ENCODE assay signal across 2 cellular contexts in the genomic region with DNA sequence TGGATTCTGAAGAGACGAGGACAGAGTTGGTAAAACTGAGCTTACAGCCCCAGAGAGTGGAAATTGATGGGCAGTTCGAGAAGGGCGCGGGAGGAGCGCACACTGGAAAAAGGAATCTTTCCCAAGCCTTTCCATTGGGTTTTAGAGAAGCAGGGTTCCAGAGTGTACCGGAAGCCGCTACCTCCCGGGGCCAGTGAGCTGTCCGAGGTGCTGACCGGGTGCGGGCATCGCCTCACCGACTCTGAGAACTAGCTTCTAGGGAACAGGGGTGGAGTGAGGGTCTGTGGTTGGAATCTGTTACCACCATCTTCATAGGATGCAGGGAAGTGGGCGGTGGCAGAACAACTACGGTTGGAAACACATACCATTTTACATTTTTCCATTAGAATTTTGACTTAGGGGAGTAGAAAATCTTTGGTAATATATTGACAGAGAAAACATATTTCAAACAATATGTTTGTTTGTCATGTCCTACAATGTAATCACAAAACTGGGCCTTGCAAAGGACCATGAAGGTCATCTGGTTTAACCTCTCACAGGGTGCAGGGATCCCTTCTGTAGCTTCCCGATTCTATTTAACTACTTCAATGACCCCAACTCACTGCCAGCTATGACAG.
TF ChIP-seq lines count a peak whose summit lies in the region.

No MANE protein-coding gene starts in this region.

TF ChIP-seq in K562, 482 proteins besides CTCF, POLR2A, EP300 and RAD21 (continued from another document):
- TF ChIP-seq, protein P1, sequence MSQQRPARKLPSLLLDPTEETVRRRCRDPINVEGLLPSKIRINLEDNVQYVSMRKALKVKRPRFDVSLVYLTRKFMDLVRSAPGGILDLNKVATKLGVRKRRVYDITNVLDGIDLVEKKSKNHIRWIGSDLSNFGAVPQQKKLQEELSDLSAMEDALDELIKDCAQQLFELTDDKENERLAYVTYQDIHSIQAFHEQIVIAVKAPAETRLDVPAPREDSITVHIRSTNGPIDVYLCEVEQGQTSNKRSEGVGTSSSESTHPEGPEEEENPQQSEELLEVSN (IDR thresholded peaks at IDR 0.05; ENCODE audit: borderline replicate concordance in 1 of 2, extremely low read depth in 1 of 2, insufficient read depth in 1 of 2, insufficient read length in 1 of 2, low read depth in 1 of 2, low read length in 1 of 2, poor library complexity in 1 of 2, severe bottlenecking in 1 of 2), result no peak
- TF ChIP-seq ZNF3 (CRISPR knock-in tag; IDR thresholded peaks at IDR 0.05), result no peak
- peak; percentile 31; the same call in 1 of the 2 replicates for TF ChIP-seq ETV5 (CRISPR knock-in tag; IDR thresholded peaks at IDR 0.05; ENCODE audit: low read depth)
- TF ChIP-seq U2AF1 (optimal IDR thresholded peaks at IDR 0.05; ENCODE audit: low read depth, low read length), result no peak
- no peak for TF ChIP-seq ZFP30 (CRISPR knock-in tag; IDR thresholded peaks at IDR 0.05; ENCODE audit: borderline replicate concordance)
- TF ChIP-seq ZBTB17 (CRISPR knock-in tag; IDR thresholded peaks at IDR 0.05), result no peak

TF ChIP-seq in HepG2, 621 proteins besides CTCF, POLR2A, EP300 and RAD21 (continued from another document and continues in another):
- TF ChIP-seq KLF13 (CRISPR knock-in tag; IDR thresholded peaks at IDR 0.05), result 0 out of 2 replicates have a peak, but pooled peaks have one; percentile 23
- TF ChIP-seq ZNF607 (CRISPR knock-in tag; IDR thresholded peaks at IDR 0.05; ENCODE audit: borderline replicate concordance), result 0 out of 2 replicates have a peak, but pooled peaks have one; percentile 31
- no peak for TF ChIP-seq GATAD2A (CRISPR knock-in tag; IDR thresholded peaks at IDR 0.05)
- TF ChIP-seq EED (CRISPR knock-in tag; IDR thresholded peaks at IDR 0.05), result no peak
- TF ChIP-seq, protein P2, sequence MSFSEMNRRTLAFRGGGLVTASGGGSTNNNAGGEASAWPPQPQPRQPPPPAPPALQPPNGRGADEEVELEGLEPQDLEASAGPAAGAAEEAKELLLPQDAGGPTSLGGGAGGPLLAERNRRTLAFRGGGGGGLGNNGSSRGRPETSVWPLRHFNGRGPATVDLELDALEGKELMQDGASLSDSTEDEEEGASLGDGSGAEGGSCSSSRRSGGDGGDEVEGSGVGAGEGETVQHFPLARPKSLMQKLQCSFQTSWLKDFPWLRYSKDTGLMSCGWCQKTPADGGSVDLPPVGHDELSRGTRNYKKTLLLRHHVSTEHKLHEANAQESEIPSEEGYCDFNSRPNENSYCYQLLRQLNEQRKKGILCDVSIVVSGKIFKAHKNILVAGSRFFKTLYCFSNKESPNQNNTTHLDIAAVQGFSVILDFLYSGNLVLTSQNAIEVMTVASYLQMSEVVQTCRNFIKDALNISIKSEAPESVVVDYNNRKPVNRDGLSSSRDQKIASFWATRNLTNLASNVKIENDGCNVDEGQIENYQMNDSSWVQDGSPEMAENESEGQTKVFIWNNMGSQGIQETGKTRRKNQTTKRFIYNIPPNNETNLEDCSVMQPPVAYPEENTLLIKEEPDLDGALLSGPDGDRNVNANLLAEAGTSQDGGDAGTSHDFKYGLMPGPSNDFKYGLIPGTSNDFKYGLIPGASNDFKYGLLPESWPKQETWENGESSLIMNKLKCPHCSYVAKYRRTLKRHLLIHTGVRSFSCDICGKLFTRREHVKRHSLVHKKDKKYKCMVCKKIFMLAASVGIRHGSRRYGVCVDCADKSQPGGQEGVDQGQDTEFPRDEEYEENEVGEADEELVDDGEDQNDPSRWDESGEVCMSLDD (CRISPR knock-in tag; IDR thresholded peaks at IDR 0.05; ENCODE audit: borderline replicate concordance), result no peak
- TF ChIP-seq BORCS8-MEF2B (CRISPR knock-in tag; IDR thresholded peaks at IDR 0.05), result peak; percentile 88
- TF ChIP-seq CC2D1A (CRISPR knock-in tag; IDR thresholded peaks at IDR 0.05), result no peak
- TF ChIP-seq ZNF33B (CRISPR knock-in tag; IDR thresholded peaks at IDR 0.05), result no peak
- TF ChIP-seq, protein P3, sequence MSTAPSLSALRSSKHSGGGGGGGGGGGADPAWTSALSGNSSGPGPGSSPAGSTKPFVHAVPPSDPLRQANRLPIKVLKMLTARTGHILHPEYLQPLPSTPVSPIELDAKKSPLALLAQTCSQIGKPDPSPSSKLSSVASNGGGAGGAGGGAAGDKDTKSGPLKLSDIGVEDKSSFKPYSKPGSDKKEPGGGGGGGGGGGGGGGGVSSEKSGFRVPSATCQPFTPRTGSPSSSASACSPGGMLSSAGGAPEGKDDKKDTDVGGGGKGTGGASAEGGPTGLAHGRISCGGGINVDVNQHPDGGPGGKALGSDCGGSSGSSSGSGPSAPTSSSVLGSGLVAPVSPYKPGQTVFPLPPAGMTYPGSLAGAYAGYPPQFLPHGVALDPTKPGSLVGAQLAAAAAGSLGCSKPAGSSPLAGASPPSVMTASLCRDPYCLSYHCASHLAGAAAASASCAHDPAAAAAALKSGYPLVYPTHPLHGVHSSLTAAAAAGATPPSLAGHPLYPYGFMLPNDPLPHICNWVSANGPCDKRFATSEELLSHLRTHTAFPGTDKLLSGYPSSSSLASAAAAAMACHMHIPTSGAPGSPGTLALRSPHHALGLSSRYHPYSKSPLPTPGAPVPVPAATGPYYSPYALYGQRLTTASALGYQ (CRISPR knock-in tag; IDR thresholded peaks at IDR 0.05), result no peak
- TF ChIP-seq KDM5A (IDR thresholded peaks at IDR 0.05; ENCODE audit: borderline replicate concordance, low read length), result no peak
- TF ChIP-seq NFYC (CRISPR knock-in tag; IDR thresholded peaks at IDR 0.05), result no peak
- TF ChIP-seq IKZF1 (IDR thresholded peaks at IDR 0.05), result no peak
- TF ChIP-seq YY1 (IDR thresholded peaks at IDR 0.05; ENCODE audit: insufficient read depth, insufficient replicate concordance, low read depth, low read length), result no peak
- no peak for TF ChIP-seq CENPT (CRISPR knock-in tag; IDR thresholded peaks at IDR 0.05; ENCODE audit: low read depth)
- TF ChIP-seq CREB1 (IDR thresholded peaks at IDR 0.05), result no peak
- no peak for TF ChIP-seq CREB1 (CRISPR knock-in tag; IDR thresholded peaks at IDR 0.05)
- TF ChIP-seq GATA4 (IDR thresholded peaks at IDR 0.05; ENCODE audit: borderline replicate concordance, low read depth), result no peak
- no peak for TF ChIP-seq HOXA7 (CRISPR knock-in tag; IDR thresholded peaks at IDR 0.05)
- TF ChIP-seq, protein P4, sequence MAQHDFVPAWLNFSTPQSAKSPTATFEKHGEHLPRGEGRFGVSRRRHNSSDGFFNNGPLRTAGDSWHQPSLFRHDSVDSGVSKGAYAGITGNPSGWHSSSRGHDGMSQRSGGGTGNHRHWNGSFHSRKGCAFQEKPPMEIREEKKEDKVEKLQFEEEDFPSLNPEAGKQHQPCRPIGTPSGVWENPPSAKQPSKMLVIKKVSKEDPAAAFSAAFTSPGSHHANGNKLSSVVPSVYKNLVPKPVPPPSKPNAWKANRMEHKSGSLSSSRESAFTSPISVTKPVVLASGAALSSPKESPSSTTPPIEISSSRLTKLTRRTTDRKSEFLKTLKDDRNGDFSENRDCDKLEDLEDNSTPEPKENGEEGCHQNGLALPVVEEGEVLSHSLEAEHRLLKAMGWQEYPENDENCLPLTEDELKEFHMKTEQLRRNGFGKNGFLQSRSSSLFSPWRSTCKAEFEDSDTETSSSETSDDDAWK (CRISPR knock-in tag; IDR thresholded peaks at IDR 0.05), result no peak
- TF ChIP-seq, protein P5, sequence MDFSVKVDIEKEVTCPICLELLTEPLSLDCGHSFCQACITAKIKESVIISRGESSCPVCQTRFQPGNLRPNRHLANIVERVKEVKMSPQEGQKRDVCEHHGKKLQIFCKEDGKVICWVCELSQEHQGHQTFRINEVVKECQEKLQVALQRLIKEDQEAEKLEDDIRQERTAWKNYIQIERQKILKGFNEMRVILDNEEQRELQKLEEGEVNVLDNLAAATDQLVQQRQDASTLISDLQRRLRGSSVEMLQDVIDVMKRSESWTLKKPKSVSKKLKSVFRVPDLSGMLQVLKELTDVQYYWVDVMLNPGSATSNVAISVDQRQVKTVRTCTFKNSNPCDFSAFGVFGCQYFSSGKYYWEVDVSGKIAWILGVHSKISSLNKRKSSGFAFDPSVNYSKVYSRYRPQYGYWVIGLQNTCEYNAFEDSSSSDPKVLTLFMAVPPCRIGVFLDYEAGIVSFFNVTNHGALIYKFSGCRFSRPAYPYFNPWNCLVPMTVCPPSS (IDR thresholded peaks at IDR 0.05), result no peak
- no peak for TF ChIP-seq KDM1A (CRISPR knock-in tag; IDR thresholded peaks at IDR 0.05)
- no peak for TF ChIP-seq ATAD3A (CRISPR knock-in tag; IDR thresholded peaks at IDR 0.05)
- TF ChIP-seq ZNF292 (CRISPR knock-in tag; IDR thresholded peaks at IDR 0.05; ENCODE audit: borderline replicate concordance, low read depth), result no peak
- no peak for TF ChIP-seq NBN (conservative IDR thresholded peaks at IDR 0.05)
- TF ChIP-seq DNMT1 (CRISPR knock-in tag; IDR thresholded peaks at IDR 0.05), result no peak
- 0 out of 2 replicates have a peak, but pooled peaks have one; percentile 79 for TF ChIP-seq ZNF256 (CRISPR knock-in tag; conservative IDR thresholded peaks at IDR 0.05)
- TF ChIP-seq GTF3A (CRISPR knock-in tag; conservative IDR thresholded peaks at IDR 0.05), result no peak
- TF ChIP-seq ZNF3 (CRISPR knock-in tag; IDR thresholded peaks at IDR 0.05), result no peak
- TF ChIP-seq DMAP1 (CRISPR knock-in tag; IDR thresholded peaks at IDR 0.05), result no peak
- TF ChIP-seq, protein P6, sequence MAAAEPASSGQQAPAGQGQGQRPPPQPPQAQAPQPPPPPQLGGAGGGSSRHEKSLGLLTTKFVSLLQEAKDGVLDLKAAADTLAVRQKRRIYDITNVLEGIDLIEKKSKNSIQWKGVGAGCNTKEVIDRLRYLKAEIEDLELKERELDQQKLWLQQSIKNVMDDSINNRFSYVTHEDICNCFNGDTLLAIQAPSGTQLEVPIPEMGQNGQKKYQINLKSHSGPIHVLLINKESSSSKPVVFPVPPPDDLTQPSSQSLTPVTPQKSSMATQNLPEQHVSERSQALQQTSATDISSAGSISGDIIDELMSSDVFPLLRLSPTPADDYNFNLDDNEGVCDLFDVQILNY (CRISPR knock-in tag; conservative IDR thresholded peaks at IDR 0.05), result no peak
- TF ChIP-seq MAFF (IDR thresholded peaks at IDR 0.05; ENCODE audit: low read depth, low read length), result no peak
- TF ChIP-seq, protein P7, sequence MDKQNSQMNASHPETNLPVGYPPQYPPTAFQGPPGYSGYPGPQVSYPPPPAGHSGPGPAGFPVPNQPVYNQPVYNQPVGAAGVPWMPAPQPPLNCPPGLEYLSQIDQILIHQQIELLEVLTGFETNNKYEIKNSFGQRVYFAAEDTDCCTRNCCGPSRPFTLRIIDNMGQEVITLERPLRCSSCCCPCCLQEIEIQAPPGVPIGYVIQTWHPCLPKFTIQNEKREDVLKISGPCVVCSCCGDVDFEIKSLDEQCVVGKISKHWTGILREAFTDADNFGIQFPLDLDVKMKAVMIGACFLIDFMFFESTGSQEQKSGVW (CRISPR knock-in tag; IDR thresholded peaks at IDR 0.05; ENCODE audit: borderline replicate concordance), result no peak
- no peak for TF ChIP-seq ZFY (CRISPR knock-in tag; IDR thresholded peaks at IDR 0.05)
- TF ChIP-seq, protein P8, sequence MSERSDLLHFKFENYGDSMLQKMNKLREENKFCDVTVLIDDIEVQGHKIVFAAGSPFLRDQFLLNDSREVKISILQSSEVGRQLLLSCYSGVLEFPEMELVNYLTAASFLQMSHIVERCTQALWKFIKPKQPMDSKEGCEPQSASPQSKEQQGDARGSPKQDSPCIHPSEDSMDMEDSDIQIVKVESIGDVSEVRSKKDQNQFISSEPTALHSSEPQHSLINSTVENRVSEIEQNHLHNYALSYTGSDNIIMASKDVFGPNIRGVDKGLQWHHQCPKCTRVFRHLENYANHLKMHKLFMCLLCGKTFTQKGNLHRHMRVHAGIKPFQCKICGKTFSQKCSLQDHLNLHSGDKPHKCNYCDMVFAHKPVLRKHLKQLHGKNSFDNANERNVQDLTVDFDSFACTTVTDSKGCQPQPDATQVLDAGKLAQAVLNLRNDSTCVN (CRISPR knock-in tag; IDR thresholded peaks at IDR 0.05; ENCODE audit: borderline replicate concordance), result peak; percentile 82
- TF ChIP-seq, protein P9, sequence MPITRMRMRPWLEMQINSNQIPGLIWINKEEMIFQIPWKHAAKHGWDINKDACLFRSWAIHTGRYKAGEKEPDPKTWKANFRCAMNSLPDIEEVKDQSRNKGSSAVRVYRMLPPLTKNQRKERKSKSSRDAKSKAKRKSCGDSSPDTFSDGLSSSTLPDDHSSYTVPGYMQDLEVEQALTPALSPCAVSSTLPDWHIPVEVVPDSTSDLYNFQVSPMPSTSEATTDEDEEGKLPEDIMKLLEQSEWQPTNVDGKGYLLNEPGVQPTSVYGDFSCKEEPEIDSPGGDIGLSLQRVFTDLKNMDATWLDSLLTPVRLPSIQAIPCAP (CRISPR knock-in tag; IDR thresholded peaks at IDR 0.05; ENCODE audit: low read depth), result no peak
- no peak for TF ChIP-seq DNMT3B (CRISPR knock-in tag; conservative IDR thresholded peaks at IDR 0.05)
- no peak for TF ChIP-seq KDM6A (CRISPR knock-in tag; IDR thresholded peaks at IDR 0.05; ENCODE audit: low read depth)
- TF ChIP-seq KLF9 (CRISPR knock-in tag; IDR thresholded peaks at IDR 0.05; ENCODE audit: low read depth), result no peak
- TF ChIP-seq, protein P10, sequence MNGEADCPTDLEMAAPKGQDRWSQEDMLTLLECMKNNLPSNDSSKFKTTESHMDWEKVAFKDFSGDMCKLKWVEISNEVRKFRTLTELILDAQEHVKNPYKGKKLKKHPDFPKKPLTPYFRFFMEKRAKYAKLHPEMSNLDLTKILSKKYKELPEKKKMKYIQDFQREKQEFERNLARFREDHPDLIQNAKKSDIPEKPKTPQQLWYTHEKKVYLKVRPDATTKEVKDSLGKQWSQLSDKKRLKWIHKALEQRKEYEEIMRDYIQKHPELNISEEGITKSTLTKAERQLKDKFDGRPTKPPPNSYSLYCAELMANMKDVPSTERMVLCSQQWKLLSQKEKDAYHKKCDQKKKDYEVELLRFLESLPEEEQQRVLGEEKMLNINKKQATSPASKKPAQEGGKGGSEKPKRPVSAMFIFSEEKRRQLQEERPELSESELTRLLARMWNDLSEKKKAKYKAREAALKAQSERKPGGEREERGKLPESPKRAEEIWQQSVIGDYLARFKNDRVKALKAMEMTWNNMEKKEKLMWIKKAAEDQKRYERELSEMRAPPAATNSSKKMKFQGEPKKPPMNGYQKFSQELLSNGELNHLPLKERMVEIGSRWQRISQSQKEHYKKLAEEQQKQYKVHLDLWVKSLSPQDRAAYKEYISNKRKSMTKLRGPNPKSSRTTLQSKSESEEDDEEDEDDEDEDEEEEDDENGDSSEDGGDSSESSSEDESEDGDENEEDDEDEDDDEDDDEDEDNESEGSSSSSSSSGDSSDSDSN (CRISPR knock-in tag; IDR thresholded peaks at IDR 0.05), result no peak
- TF ChIP-seq ZBTB7A (CRISPR knock-in tag; IDR thresholded peaks at IDR 0.05), result no peak
- TF ChIP-seq ZNF619 (CRISPR knock-in tag; IDR thresholded peaks at IDR 0.05), result no peak
- no peak for TF ChIP-seq SNAPC2 (CRISPR knock-in tag; IDR thresholded peaks at IDR 0.05)
- TF ChIP-seq NR2C2 (CRISPR knock-in tag; IDR thresholded peaks at IDR 0.05; ENCODE audit: borderline replicate concordance), result no peak
